36 cellular contexts compared by ENCODE assay signal in genomic region chr10:9845075-9845474, GRCh38.
"Had no signal": no experiment of that assay in that cellular context is flagged by ENCODE, and none has a peak within 500 bp of the region (broad histone marks: within the 10 kb centered on the region; RNA-seq: fewer than 3 reads in every experiment).

No MANE protein-coding gene starts in this region.

- DNase-seq: activated CD4-positive, alpha-beta memory T cell treated with anti-CD3 and anti-CD28 coated beads, Interleukin-2, amount 10 ng/mL, durations not matched to agents 7 days and 5 days; activated CD4-positive, alpha-beta T cell treated with anti-CD3 and anti-CD28 coated beads for 48 hours; activated CD4-positive, alpha-beta T cell treated with anti-CD3 and anti-CD28 coated beads, Interleukin-2, amount 10 ng/mL, durations not matched to agents 7 days and 5 days; activated CD4-positive, alpha-beta T cell treated with anti-CD3 and anti-CD28 coated beads, Interleukin-2, amount 50 U/mL, for 48 hours; activated CD4-positive, CD25-positive, alpha-beta regulatory T cell; activated CD8-positive, alpha-beta memory T cell treated with anti-CD3 and anti-CD28 coated beads for 24 hours; activated CD8-positive, alpha-beta memory T cell treated with anti-CD3 and anti-CD28 coated beads, Interleukin-2, amount 10 ng/mL, durations not matched to agents 7 days and 5 days; activated CD8-positive, alpha-beta memory T cell treated with anti-CD3 and anti-CD28 coated beads, Interleukin-2, amount 50 U/mL, for 48 hours; activated CD8-positive, alpha-beta T cell treated with anti-CD3 and anti-CD28 coated beads, Interleukin-2, amount 10 ng/mL, durations not matched to agents 7 days and 5 days; activated effector memory CD4-positive, alpha-beta T cell treated with Interleukin-2 at 50 U/mL for 16 hours; activated gamma-delta T cell; activated naive CD4-positive, alpha-beta T cell treated with anti-CD3 and anti-CD28 coated beads, Interleukin-2, amount 10 ng/mL, durations not matched to agents 7 days and 5 days; activated naive CD4-positive, alpha-beta T cell treated with Interleukin-2 at 50 U/mL for 16 hours; activated naive CD8-positive, alpha-beta T cell treated with anti-CD3 and anti-CD28 coated beads, Interleukin-2, amount 10 ng/mL, durations not matched to agents 7 days and 5 days; activated naive CD8-positive, alpha-beta T cell treated with anti-CD3 and anti-CD28 coated beads, Interleukin-2, amount 50 U/mL, for 24 hours; activated T-cell treated with anti-CD3 and anti-CD28 coated beads, Interleukin-2, amount 50 U/mL, for 24 hours; activated T-cell treated with anti-CD3 and anti-CD28 coated beads, Interleukin-2, amount 50 U/mL, for 48 hours; amygdala; anterior cingulate cortex; caudate nucleus; cerebellar nuclear complex; T-helper 1 cell; T-helper 2 cell; T-helper 9 cell had no signal

- ATAC-seq: activated CD4-positive, CD25-positive, alpha-beta regulatory T cell treated with anti-CD3 and anti-CD28 coated beads, Interleukin-2, amount 50 U/mL, for 24 hours; activated CD8-positive, alpha-beta memory T cell treated with anti-CD3 and anti-CD28 coated beads, Interleukin-2, amount 10 ng/mL, durations not matched to agents 7 days and 5 days; activated CD8-positive, alpha-beta T cell treated with anti-CD3 and anti-CD28 coated beads, Interleukin-2, amount 10 ng/mL, durations not matched to agents 7 days and 5 days; activated naive CD8-positive, alpha-beta T cell treated with anti-CD3 and anti-CD28 coated beads, Interleukin-2, amount 50 U/mL, for 24 hours had no signal

- H3K9me3 ChIP-seq: ascending aorta had no signal

- H3K36me3 Mint-ChIP-seq: activated CD8-positive, alpha-beta memory T cell treated with anti-CD3 and anti-CD28 coated beads, Interleukin-2, amount 10 ng/mL, durations not matched to agents 7 days and 5 days; activated naive CD4-positive, alpha-beta T cell treated with anti-CD3 and anti-CD28 coated beads, Interleukin-2, amount 10 ng/mL, durations not matched to agents 7 days and 5 days; activated naive CD4-positive, alpha-beta T cell treated with anti-CD3 and anti-CD28 coated beads, Interleukin-2, amount 50 U/mL, for 24 hours; activated naive CD8-positive, alpha-beta T cell; activated naive CD8-positive, alpha-beta T cell treated with anti-CD3 and anti-CD28 coated beads, Interleukin-2, amount 10 ng/mL, durations not matched to agents 7 days and 5 days; brain had no signal

- H3K27me3 ChIP-seq: ascending aorta, cardiac muscle cell had no signal

- H3K4me1 Mint-ChIP-seq: activated CD4-positive, alpha-beta memory T cell treated with anti-CD3 and anti-CD28 coated beads, Interleukin-2, amount 10 ng/mL, durations not matched to agents 7 days and 5 days; activated CD4-positive, alpha-beta T cell treated with anti-CD3 and anti-CD28 coated beads, Interleukin-2, amount 10 ng/mL, durations not matched to agents 7 days and 5 days; activated CD8-positive, alpha-beta memory T cell treated with anti-CD3 and anti-CD28 coated beads, Interleukin-2, amount 10 ng/mL, durations not matched to agents 7 days and 5 days; activated naive CD4-positive, alpha-beta T cell treated with anti-CD3 and anti-CD28 coated beads, Interleukin-2, amount 10 ng/mL, durations not matched to agents 7 days and 5 days; activated naive CD4-positive, alpha-beta T cell treated with anti-CD3 and anti-CD28 coated beads, Interleukin-2, amount 50 U/mL, for 24 hours; activated naive CD8-positive, alpha-beta T cell treated with anti-CD3 and anti-CD28 coated beads, Interleukin-2, amount 10 ng/mL, durations not matched to agents 7 days and 5 days; activated naive CD8-positive, alpha-beta T cell treated with anti-CD3 and anti-CD28 coated beads, Interleukin-2, amount 50 U/mL, for 24 hours; brain; central memory CD8-positive, alpha-beta T cell had no signal

- FAIRE-seq: TTC549 had no signal

- H3K27ac Mint-ChIP-seq: activated CD4-positive, alpha-beta memory T cell treated with anti-CD3 and anti-CD28 coated beads, Interleukin-2, amount 10 ng/mL, durations not matched to agents 7 days and 5 days; activated CD4-positive, alpha-beta T cell treated with anti-CD3 and anti-CD28 coated beads, Interleukin-2, amount 10 ng/mL, durations not matched to agents 7 days and 5 days; activated CD8-positive, alpha-beta memory T cell treated with anti-CD3 and anti-CD28 coated beads, Interleukin-2, amount 10 ng/mL, durations not matched to agents 7 days and 5 days; activated CD8-positive, alpha-beta T cell treated with anti-CD3 and anti-CD28 coated beads, Interleukin-2, amount 10 ng/mL, durations not matched to agents 7 days and 5 days; activated naive CD4-positive, alpha-beta T cell treated with anti-CD3 and anti-CD28 coated beads, Interleukin-2, amount 10 ng/mL, durations not matched to agents 7 days and 5 days; activated naive CD4-positive, alpha-beta T cell treated with anti-CD3 and anti-CD28 coated beads, Interleukin-2, amount 50 U/mL, for 24 hours; activated naive CD8-positive, alpha-beta T cell; activated naive CD8-positive, alpha-beta T cell treated with anti-CD3 and anti-CD28 coated beads, Interleukin-2, amount 10 ng/mL, durations not matched to agents 7 days and 5 days; activated naive CD8-positive, alpha-beta T cell treated with anti-CD3 and anti-CD28 coated beads, Interleukin-2, amount 50 U/mL, for 24 hours; activated T-cell treated with anti-CD3 and anti-CD28 coated beads, Interleukin-2, amount 50 U/mL, for 24 hours; activated T-helper 2 cell treated with anti-CD3 and anti-CD28 coated beads, Interferon-gamma antibody, Interleukin-2, Interleukin-4, amounts not matched to agents 10 μg/mL and 5 μg/mL and 100 μg/mL, durations not matched to agents 14 hours and 24 hours and 36 hours; brain; T-helper 1 cell treated with Interleukin-12 subunit alpha and Interleukin-12 subunit beta and Interleukin-4 antibody, amounts not matched to agents 30 μg/mL and 1 μg/mL, for 36 hours; T-helper 2 cell treated with Interferon-gamma antibody and Interleukin-4, amounts not matched to agents 5 μg/mL and 100 μg/mL, for 36 hours had no signal

- H3K27ac ChIP-seq: ascending aorta, cardiac muscle cell, VCaP had no signal

- H3K4me3 ChIP-seq: ascending aorta, cardiac muscle cell had no signal

- H3K36me3 ChIP-seq: ascending aorta, cardiac muscle cell had no signal

- H3K4me3 Mint-ChIP-seq: activated CD4-positive, alpha-beta memory T cell treated with anti-CD3 and anti-CD28 coated beads, Interleukin-2, amount 10 ng/mL, durations not matched to agents 7 days and 5 days; activated CD4-positive, alpha-beta T cell treated with anti-CD3 and anti-CD28 coated beads, Interleukin-2, amount 10 ng/mL, durations not matched to agents 7 days and 5 days; activated CD8-positive, alpha-beta memory T cell treated with anti-CD3 and anti-CD28 coated beads, Interleukin-2, amount 10 ng/mL, durations not matched to agents 7 days and 5 days; activated CD8-positive, alpha-beta T cell treated with anti-CD3 and anti-CD28 coated beads, Interleukin-2, amount 10 ng/mL, durations not matched to agents 7 days and 5 days; activated naive CD4-positive, alpha-beta T cell treated with anti-CD3 and anti-CD28 coated beads, Interleukin-2, amount 10 ng/mL, durations not matched to agents 7 days and 5 days; activated naive CD4-positive, alpha-beta T cell treated with anti-CD3 and anti-CD28 coated beads, Interleukin-2, amount 50 U/mL, for 24 hours; activated naive CD8-positive, alpha-beta T cell; activated naive CD8-positive, alpha-beta T cell treated with anti-CD3 and anti-CD28 coated beads, Interleukin-2, amount 10 ng/mL, durations not matched to agents 7 days and 5 days; activated naive CD8-positive, alpha-beta T cell treated with anti-CD3 and anti-CD28 coated beads, Interleukin-2, amount 50 U/mL, for 24 hours; activated T-cell treated with anti-CD3 and anti-CD28 coated beads, Interleukin-2, amount 50 U/mL, for 24 hours; brain; central memory CD8-positive, alpha-beta T cell; T-helper 1 cell treated with Interleukin-12 subunit alpha and Interleukin-12 subunit beta and Interleukin-4 antibody, amounts not matched to agents 30 μg/mL and 1 μg/mL, for 36 hours; T-helper 2 cell treated with Interferon-gamma antibody and Interleukin-4, amounts not matched to agents 5 μg/mL and 100 μg/mL, for 36 hours had no signal

- H3K4me1 ChIP-seq: ascending aorta had no signal

- H3K27me3 Mint-ChIP-seq: activated CD4-positive, alpha-beta memory T cell treated with anti-CD3 and anti-CD28 coated beads, Interleukin-2, amount 10 ng/mL, durations not matched to agents 7 days and 5 days; activated CD4-positive, alpha-beta T cell treated with anti-CD3 and anti-CD28 coated beads, Interleukin-2, amount 10 ng/mL, durations not matched to agents 7 days and 5 days; activated CD8-positive, alpha-beta memory T cell treated with anti-CD3 and anti-CD28 coated beads, Interleukin-2, amount 10 ng/mL, durations not matched to agents 7 days and 5 days; activated naive CD4-positive, alpha-beta T cell treated with anti-CD3 and anti-CD28 coated beads, Interleukin-2, amount 10 ng/mL, durations not matched to agents 7 days and 5 days; activated naive CD8-positive, alpha-beta T cell treated with anti-CD3 and anti-CD28 coated beads, Interleukin-2, amount 10 ng/mL, durations not matched to agents 7 days and 5 days; activated naive CD8-positive, alpha-beta T cell treated with anti-CD3 and anti-CD28 coated beads, Interleukin-2, amount 50 U/mL, for 24 hours; activated T-cell treated with anti-CD3 and anti-CD28 coated beads, Interleukin-2, amount 50 U/mL, for 24 hours; central memory CD8-positive, alpha-beta T cell had no signal
